In genomic region chr21:32956257-32956656, GRCh38 we compare ENCODE assay signal across 18 cellular contexts.
"Had no signal": no experiment of that assay in that cellular context is flagged by ENCODE, and none has a peak within 500 bp of the region (broad histone marks: within the 10 kb centered on the region; RNA-seq: fewer than 3 reads in every experiment).

No MANE protein-coding gene starts in this region.

- DNase-seq: activated CD4-positive, alpha-beta memory T cell treated with anti-CD3 and anti-CD28 coated beads, Interleukin-2, amount 10 ng/mL, durations not matched to agents 7 days and 5 days; activated CD4-positive, alpha-beta T cell treated with anti-CD3 and anti-CD28 coated beads, Interleukin-2, amount 10 ng/mL, durations not matched to agents 24 days and 14 days; activated CD8-positive, alpha-beta memory T cell treated with anti-CD3 and anti-CD28 coated beads, Interleukin-2, amount 10 ng/mL, durations not matched to agents 7 days and 5 days; activated gamma-delta T cell treated with Interleukin-2 at 50 U/mL for 16 hours; colonic mucosa; heart left ventricle; left colon; mesenchymal stem cell; small intestine; stimulated activated CD4-positive, alpha-beta T cell treated with anti-CD3 and anti-CD28 coated beads, Interleukin-2, amount 100 ng/mL, for 24 hours; T-helper 17 cell had no signal

- H3K36me3 ChIP-seq: ascending aorta, breast epithelium, colonic mucosa, heart left ventricle, thoracic aorta, vagina had no signal

- H3K9me3 ChIP-seq: ascending aorta, breast epithelium, colonic mucosa, heart left ventricle, thoracic aorta, vagina had no signal

- H3K4me1 ChIP-seq: ascending aorta, breast epithelium, colonic mucosa, heart left ventricle, vagina had no signal

- H3K4me3 ChIP-seq: ascending aorta, breast epithelium, colonic mucosa, heart left ventricle, vagina had no signal

- H3K27ac ChIP-seq: ascending aorta, breast epithelium, colonic mucosa, heart left ventricle, thoracic aorta, vagina had no signal

- H3K27me3 ChIP-seq: ascending aorta, colonic mucosa, vagina had no signal

- ATAC-seq: activated CD4-positive, CD25-positive, alpha-beta regulatory T cell treated with anti-CD3 and anti-CD28 coated beads, Interleukin-2, amount 50 U/mL, for 24 hours; activated CD8-positive, alpha-beta memory T cell treated with anti-CD3 and anti-CD28 coated beads, Interleukin-2, amount 10 ng/mL, durations not matched to agents 7 days and 5 days; heart left ventricle; left colon; sciatic nerve; stimulated activated effector memory CD8-positive, alpha-beta T cell treated with anti-CD3 and anti-CD28 coated beads, Interleukin-12 subunit alpha, Interleukin-12 subunit beta, amount 100 ng/mL, for 72 hours; T-helper 17 cell had no signal
